6 cellular contexts compared by ENCODE assay signal in the genomic region with DNA sequence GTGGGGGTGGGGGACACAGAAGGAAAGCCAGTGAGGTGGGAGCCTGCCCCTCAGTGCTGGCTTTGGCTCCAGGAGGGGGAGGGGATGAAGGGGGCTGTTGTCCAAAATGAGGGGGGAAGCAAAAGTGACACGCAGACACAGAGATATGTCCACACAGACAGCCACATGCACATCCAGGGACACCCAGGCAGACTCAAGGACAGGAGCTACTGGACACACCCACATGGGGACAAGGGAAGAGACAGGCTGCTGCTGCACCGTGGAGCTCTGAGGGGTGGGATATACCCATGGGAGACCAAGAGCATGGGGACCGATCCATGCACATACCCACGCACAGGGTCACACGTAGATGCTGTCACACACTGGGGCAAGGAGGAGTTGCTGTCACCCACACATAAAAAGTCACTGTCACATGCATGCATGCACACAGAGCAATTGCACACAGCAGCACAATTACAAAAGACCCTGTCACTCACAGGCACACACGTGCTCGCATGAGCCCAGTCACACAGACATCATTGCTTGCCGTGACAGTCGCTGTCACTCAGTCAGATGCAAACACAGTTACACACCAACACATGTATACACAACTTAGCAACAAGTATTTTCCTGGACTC. TPM values are rescaled to one million over a fixed set of nuclear protein-coding genes. Genes with fewer than 3 reads are reported as not detected.
DNase-seq lines count a peak whose midpoint lies in the region; FAIRE-seq and TF ChIP-seq lines count a peak whose summit lies in the region.

No MANE protein-coding gene starts in this region.

- peak overlapping the region; percentile 73 for H3K27ac ChIP-seq in CD8-positive, alpha-beta memory T cell (ENCODE audit: low read depth, low read length)

- FAIRE-seq in D721Med (lab: Jason Lieb, UNC), result no peak

- no peak for TF ChIP-seq CTCF in lower leg skin (IDR thresholded peaks at IDR 0.05)
- no peak for TF ChIP-seq CTCF in D721Med (IDR thresholded peaks at IDR 0.05; ENCODE audit: insufficient read depth, missing control alignments)

- H3K27me3 Mint-ChIP-seq in CD8-positive, alpha-beta memory T cell, result no peaks in the 10 kb centered on the region

- peak overlapping the region; percentile 44 to 97 (median 90) for H3K27ac Mint-ChIP-seq in CD8-positive, alpha-beta memory T cell

- POLR2A ChIA-PET in CD8-positive, alpha-beta memory T cell (lab: Charles Lee), result interaction anchor here (0.6 to 1.3 kb wide), 8 partner anchors 10 to 49 kb away, joined by 3 to 10 read pairs (median 4); partner anchors contain the start of gene MED24

- H3K4me1 ChIP-seq in CD8-positive, alpha-beta memory T cell (ENCODE audit: insufficient read depth, low read length), result peaks cover 61% of the 10 kb centered on the region

- H3K9me3 Mint-ChIP-seq in CD8-positive, alpha-beta memory T cell, result no peaks in the 10 kb centered on the region

- intact Hi-C loops in lower leg skin (cut with DNase I; ENCODE audit: low total_unique reads), result no loop called here

- no peaks in the 10 kb centered on the region for H3K9me3 ChIP-seq in CD8-positive, alpha-beta memory T cell (ENCODE audit: low read length)

- peak overlapping the region; percentile 88 to 97 (median 91) for H3K4me3 Mint-ChIP-seq in CD8-positive, alpha-beta memory T cell

- WGBS in lower leg skin, 2 donors, result 5 to 13% methylated on average over 9 of the region's 9 CpGs

- TF ChIP-seq POLR2A in lower leg skin (IDR thresholded peaks at IDR 0.05), result no peak

- no peak for DNase-seq in CD8-positive, alpha-beta memory T cell
- DNase-seq in activated naive CD4-positive, alpha-beta T cell treated with Interleukin-2 at 50 U/mL for 16 hours, result peak; percentile 18
- DNase-seq in lower leg skin (ENCODE audit: low spot score in 2 of 2), result no peak
- DNase-seq in NCI-H128 (lab: John Stamatoyannopoulos, UW; ENCODE audit: unreplicated experiment), result no peak
- no peak for DNase-seq in D721Med (ENCODE audit: insufficient read length, low spot score)
- DNase-seq in HCEC 1CT, result no peak

- peaks cover 0 to 3% (median 0%) of the 10 kb centered on the region in 3 donors for H3K36me3 Mint-ChIP-seq in CD8-positive, alpha-beta memory T cell

- H3K4me1 Mint-ChIP-seq in CD8-positive, alpha-beta memory T cell, result peaks cover 52 to 64% (median 55%) of the 10 kb centered on the region in 3 donors

- no peaks in the 10 kb centered on the region for H3K27me3 ChIP-seq in CD8-positive, alpha-beta memory T cell (ENCODE audit: insufficient read depth, low read length, poor library complexity, severe bottlenecking)

- H3K36me3 ChIP-seq in CD8-positive, alpha-beta memory T cell (ENCODE audit: insufficient read depth, low read length), result no peaks in the 10 kb centered on the region

- peak overlapping the region; percentile 81 for H3K4me3 ChIP-seq in CD8-positive, alpha-beta memory T cell (ENCODE audit: low read length)
- H3K4me3 ChIP-seq in lower leg skin (ENCODE audit: low read depth, poor library complexity, severe bottlenecking), result peak overlapping the region; percentile 99

- CTCF ChIA-PET in CD8-positive, alpha-beta memory T cell (lab: Charles Lee), result interaction anchor here (0.8 to 15.5 kb wide), 11 partner anchors 10 to 104 kb away, joined by 3 to 159 read pairs (median 9); partner anchors contain the start of genes MED24 and NR1D1

RNA-seq across cellular contexts. Expression of gene THRA, which starts 1.3 kb away (rescaled TPM):
- 10 to 100 TPM; 12.6 to 13.2 TPM for total RNA-seq in CD8-positive, alpha-beta memory T cell
- 17.0 TPM for polyA plus RNA-seq in CD8-positive, alpha-beta memory T cell
- 10 to 100 TPM; 28.2 to 56.8 (median 42.6) TPM for total RNA-seq in lower leg skin

RNA-seq across cellular contexts. Expression of gene MED24, which starts 9.8 kb away (rescaled TPM):
- total RNA-seq in CD8-positive, alpha-beta memory T cell, result 100 to 1,000 TPM; 118 to 121 TPM
- 51.2 TPM for polyA plus RNA-seq in CD8-positive, alpha-beta memory T cell
- 10 to 100 TPM; 47.2 to 88.9 (median 62.9) TPM for total RNA-seq in lower leg skin

RNA-seq across cellular contexts. Expression of gene NR1D1, which starts 36.4 kb away (rescaled TPM):
- total RNA-seq in CD8-positive, alpha-beta memory T cell, result 10 to 100 TPM; 10.0 to 10.2 TPM
- polyA plus RNA-seq in CD8-positive, alpha-beta memory T cell, result 10.4 TPM
- 100 to 1,000 TPM; 111 to 194 (median 148) TPM for total RNA-seq in lower leg skin

RNA-seq across cellular contexts. Expression of gene CSF3, which starts 48.8 kb away (rescaled TPM):
- not detected for total RNA-seq in CD8-positive, alpha-beta memory T cell
- not detected for polyA plus RNA-seq in CD8-positive, alpha-beta memory T cell
- under 1 TPM in 2 of 4 donors, not detected in 2; 0.21 to 0.45 TPM for total RNA-seq in lower leg skin

RNA-seq across cellular contexts. Expression of gene MSL1, which starts 57.7 kb away (rescaled TPM):
- 10 to 100 TPM; 88.6 to 91.5 TPM for total RNA-seq in CD8-positive, alpha-beta memory T cell
- polyA plus RNA-seq in CD8-positive, alpha-beta memory T cell, result 13.5 TPM
- total RNA-seq in lower leg skin, result 100 to 1,000 TPM in 1 of 4 donors, 10 to 100 TPM in 3; 70.6 to 117 (median 82.4) TPM

Comparison
In these comparisons a context has a peak if more than half of its experiments do, and no peak if none do; other contexts are left out.
1. RNA of gene NR1D1, which starts 36.4 kb away (total RNA-seq): 111 to 194 TPM in lower leg skin; 10.0 to 10.2 TPM in CD8-positive, alpha-beta memory T cell; every median in the first group is over 10 times any median in the second.